In the genomic region with DNA sequence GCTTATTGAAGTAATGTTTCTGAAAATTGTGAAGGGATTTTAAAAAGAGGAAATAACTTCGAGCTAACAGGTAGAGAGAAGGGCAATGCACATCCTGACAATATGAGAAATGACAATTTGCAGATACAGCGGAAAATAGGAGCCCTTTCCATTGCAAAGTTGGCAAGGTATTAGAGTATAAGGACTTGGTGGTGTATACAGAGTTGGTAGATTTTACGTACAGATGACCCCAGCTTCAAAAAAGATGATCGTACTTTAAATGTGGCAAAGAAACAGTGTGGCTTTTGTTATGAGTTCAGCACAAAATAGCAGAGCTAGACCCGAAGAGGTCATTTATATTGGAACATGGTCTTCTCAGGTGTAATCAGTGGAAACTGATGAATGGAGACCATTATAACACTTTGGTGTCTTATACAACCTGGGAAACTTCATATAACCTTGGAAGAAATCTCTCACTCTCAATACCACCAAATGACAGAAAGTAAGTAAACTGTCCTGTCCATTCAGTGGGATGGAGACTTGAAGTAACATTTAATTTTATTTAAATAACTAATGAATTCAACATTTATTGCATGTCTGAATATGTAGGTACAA, we compare ENCODE assay signal across 9 cellular contexts. TPM values are rescaled to one million over a fixed set of nuclear protein-coding genes. Genes with fewer than 3 reads are reported as not detected.
DNase-seq lines count a peak whose midpoint lies in the region; ATAC-seq lines count a peak whose summit lies in the region.
"Had no signal": no experiment of that assay in that cellular context is flagged by ENCODE, and none has a peak within 500 bp of the region (broad histone marks: within the 10 kb centered on the region; RNA-seq: fewer than 3 reads in every experiment).

No MANE protein-coding gene starts in this region.

- H3K27me3 Mint-ChIP-seq in stimulated activated naive CD8-positive, alpha-beta T cell treated with anti-CD3 and anti-CD28 coated beads, Interleukin-15, Interleukin-2, amounts not matched to agents 100 ng/mL and 50 ng/mL, for 24 hours = no peaks in the 10 kb centered on the region

- H3K9me3 Mint-ChIP-seq in stimulated activated naive CD8-positive, alpha-beta T cell treated with anti-CD3 and anti-CD28 coated beads, Interleukin-15, Interleukin-2, amounts not matched to agents 100 ng/mL and 50 ng/mL, for 24 hours = no peaks in the 10 kb centered on the region

- H2BK120ac ChIP-seq in mesendoderm (ENCODE audit: low read depth, low read length) = no peak overlapping the region

- H3K4me1 Mint-ChIP-seq in stimulated activated naive CD8-positive, alpha-beta T cell treated with anti-CD3 and anti-CD28 coated beads, Interleukin-15, Interleukin-2, amounts not matched to agents 100 ng/mL and 50 ng/mL, for 24 hours (ENCODE audit: low read depth) = peaks cover 48% of the 10 kb centered on the region

- H3K27ac ChIP-seq in muscle layer of duodenum (ENCODE audit: low read length) = peak overlapping the region; percentile 78
- H3K27ac ChIP-seq in mesendoderm (ENCODE audit: low read depth, low read length) = no peak overlapping the region

- H3K9ac ChIP-seq in adipocyte (ENCODE audit: low read length) (peak overlapping the region; percentile 94), mesendoderm (ENCODE audit: low read length) (no peak overlapping the region)

- H2BK5ac ChIP-seq in mesendoderm (ENCODE audit: low read length) = no peak overlapping the region

- H3K9me3 ChIP-seq in adipocyte (ENCODE audit: control insufficient read depth, low read length) (peaks cover 11% of the 10 kb centered on the region), muscle layer of duodenum (ENCODE audit: control insufficient read depth in 1 of 2, low read length in 2 of 2) (no peaks in the 10 kb centered on the region)

- H3K4me3 Mint-ChIP-seq in stimulated activated naive CD8-positive, alpha-beta T cell treated with anti-CD3 and anti-CD28 coated beads, Interleukin-15, Interleukin-2, amounts not matched to agents 100 ng/mL and 50 ng/mL, for 24 hours = peak overlapping the region; percentile 88

- peak overlapping the region; percentile 92 for H3K27ac Mint-ChIP-seq in stimulated activated naive CD8-positive, alpha-beta T cell treated with anti-CD3 and anti-CD28 coated beads, Interleukin-15, Interleukin-2, amounts not matched to agents 100 ng/mL and 50 ng/mL, for 24 hours

- H3K56ac ChIP-seq in mesendoderm (ENCODE audit: low read length) = no peak overlapping the region

- no peak overlapping the region for H3K18ac ChIP-seq in mesendoderm (ENCODE audit: low read length)

- H3K27me3 ChIP-seq in adipocyte (replicated peaks; ENCODE audit: control insufficient read depth, insufficient read depth, low read length) = no peaks in the 10 kb centered on the region
- H3K27me3 ChIP-seq in muscle layer of duodenum (ENCODE audit: low read depth, low read length) = no peaks in the 10 kb centered on the region
- no peaks in the 10 kb centered on the region for H3K27me3 ChIP-seq in mesendoderm (ENCODE audit: insufficient read depth, low read length, poor library complexity)

- H3K79me1 ChIP-seq in mesendoderm (ENCODE audit: low read length) = no peaks in the 10 kb centered on the region

- H4K5ac ChIP-seq in mesendoderm (ENCODE audit: low read length) = no peak overlapping the region

- DNase-seq in stimulated activated naive CD8-positive, alpha-beta T cell treated with anti-CD3 and anti-CD28 coated beads, Interleukin-15, Interleukin-2, amounts not matched to agents 100 U/mL and 50 U/mL, for 24 hours = no peak
- DNase-seq in adipocyte (ENCODE audit: low read depth) = no peak
- DNase-seq in mesendoderm = no peak
- DNase-seq in left lobe of liver (ENCODE audit: low spot score) = no peak
- DNase-seq: NCI-H2171 treated with DMSO at 0.1 percent for 48 hours had no signal

- no peak overlapping the region for H2AK5ac ChIP-seq in mesendoderm (ENCODE audit: low read length)

- no peak overlapping the region for H2BK15ac ChIP-seq in mesendoderm (replicated peaks; ENCODE audit: low read depth)

- no CpG with 5 or more reads among the region's 5 CpGs for WGBS in mesendoderm (ENCODE audit: extremely low coverage, insufficient coverage, low lambda C conversion rate)

- peaks cover 32% of the 10 kb centered on the region for H3K4me1 ChIP-seq in adipocyte (ENCODE audit: control insufficient read depth, insufficient read depth, low read length)
- H3K4me1 ChIP-seq in muscle layer of duodenum (ENCODE audit: control insufficient read depth in 1 of 2, insufficient read depth in 2 of 2, low read length in 2 of 2) = no peaks in the 10 kb centered on the region
- H3K4me1 ChIP-seq in mesendoderm (ENCODE audit: control insufficient read depth, low read depth, low read length) = peaks cover 2% of the 10 kb centered on the region

- no peaks in the 10 kb centered on the region for H3K79me2 ChIP-seq in mesendoderm (ENCODE audit: control insufficient read depth, insufficient read depth, low read length)

- H3K4ac ChIP-seq in mesendoderm (ENCODE audit: low read depth, low read length) = no peak overlapping the region

- peaks cover 21% of the 10 kb centered on the region for H3K36me3 Mint-ChIP-seq in stimulated activated naive CD8-positive, alpha-beta T cell treated with anti-CD3 and anti-CD28 coated beads, Interleukin-15, Interleukin-2, amounts not matched to agents 100 ng/mL and 50 ng/mL, for 24 hours (ENCODE audit: low read depth)

- no peak overlapping the region for H3K4me2 ChIP-seq in mesendoderm (ENCODE audit: low read length)

- H3K4me3 ChIP-seq in adipocyte (ENCODE audit: low read length) (peak overlapping the region; percentile 79), muscle layer of duodenum (ENCODE audit: low read depth in 1 of 2, low read length in 2 of 2) (peak overlapping the region; percentile 36 to 61), mesendoderm (ENCODE audit: low read length) (no peak overlapping the region)

- no peak for ATAC-seq in stimulated activated naive CD8-positive, alpha-beta T cell treated with anti-CD3 and anti-CD28 coated beads, Interleukin-15, Interleukin-2, amounts not matched to agents 100 U/mL and 50 U/mL, for 24 hours
- ATAC-seq in HG03139 (IDR thresholded peaks at IDR 0.05; ENCODE audit: unreplicated experiment) (no peak), left lobe of liver (no peak), GM21619 (IDR thresholded peaks at IDR 0.05; ENCODE audit: unreplicated experiment) (no peak)

- no peak overlapping the region for H4K8ac ChIP-seq in mesendoderm (ENCODE audit: low read depth, low read length)

- no peak overlapping the region for H3K23ac ChIP-seq in mesendoderm (ENCODE audit: low read length)

- no peaks in the 10 kb centered on the region for H3K36me3 ChIP-seq in adipocyte (ENCODE audit: control insufficient read depth, insufficient read depth, low read length, severe bottlenecking)
- H3K36me3 ChIP-seq in muscle layer of duodenum (ENCODE audit: control insufficient read depth in 1 of 2, insufficient read depth in 2 of 2, low read length in 2 of 2) = no peaks in the 10 kb centered on the region
- no peaks in the 10 kb centered on the region for H3K36me3 ChIP-seq in mesendoderm (ENCODE audit: control insufficient read depth, insufficient read depth, low read length)

RNA-seq across cellular contexts. Expression of gene CLEC2B, which starts 2.3 kb away (rescaled TPM):
- not detected for polyA plus RNA-seq in mesendoderm (2013, experiment 1 of 2)
- not detected for polyA plus RNA-seq in mesendoderm (2013, experiment 2 of 2)
- 1.4 TPM for total RNA-seq in left lobe of liver

RNA-seq across cellular contexts. Expression of gene KLRF2, which starts 14.4 kb away (rescaled TPM):
- polyA plus RNA-seq in mesendoderm (2013, experiment 1 of 2) = not detected
- polyA plus RNA-seq in mesendoderm (2013, experiment 2 of 2) = not detected
- not detected for total RNA-seq in left lobe of liver

RNA-seq across cellular contexts. Expression of gene KLRF1, which starts 39.6 kb away (rescaled TPM):
- polyA plus RNA-seq in mesendoderm (2013, experiment 1 of 2) = 0.04 TPM
- not detected for polyA plus RNA-seq in mesendoderm (2013, experiment 2 of 2)
- not detected for total RNA-seq in left lobe of liver
